Comparison of ENCODE assay signal across 8 cellular contexts in genomic region chr17:64148017-64148631, GRCh38. TPM values are rescaled to one million over a fixed set of nuclear protein-coding genes. Genes with fewer than 3 reads are reported as not detected.
DNase-seq lines count a peak whose midpoint lies in the region; ATAC-seq and TF ChIP-seq lines count a peak whose summit lies in the region.

No MANE protein-coding gene starts in this region.

- no peaks in the 10 kb centered on the region for H3K27me3 ChIP-seq in right cardiac atrium (ENCODE audit: control insufficient read depth, insufficient read depth)
- no peaks in the 10 kb centered on the region for H3K27me3 ChIP-seq in gastroesophageal sphincter
- no peaks in the 10 kb centered on the region for H3K27me3 ChIP-seq in uterus

- 51% methylated on average over 8 of the region's 8 CpGs for WGBS in right cardiac atrium
- WGBS in gastroesophageal sphincter (ENCODE audit: low coverage in 1 of 2), 2 donors, result 45 to 62% methylated on average over 6 to 7 of the region's 8 CpGs

- no peak for TF ChIP-seq EP300 in gastroesophageal sphincter (IDR thresholded peaks at IDR 0.05)

- TF ChIP-seq CTCF in gastroesophageal sphincter (IDR thresholded peaks at IDR 0.05) (no peak), uterus (IDR thresholded peaks at IDR 0.05) (no peak)

- ATAC-seq in right cardiac atrium, result peak in 1 of 2 donors; percentile 8
- ATAC-seq in Right ventricle myocardium inferior, result no peak
- ATAC-seq in gastroesophageal sphincter, result no peak
- ATAC-seq in HG02840 (IDR thresholded peaks at IDR 0.05; ENCODE audit: low FRiP score, unreplicated experiment), result no peak

- DNase-seq in right cardiac atrium (no peak), Right ventricle myocardium inferior (ENCODE audit: missing footprints) (no peak), uterus (no peak), superior temporal gyrus (ENCODE audit: extremely low spot score) (no peak), H4 (ENCODE audit: low spot score) (no peak)

- H3K4me1 ChIP-seq in right cardiac atrium (ENCODE audit: control insufficient read depth, insufficient read depth, low read length), result peaks cover 15% of the 10 kb centered on the region
- peaks cover 0 to 30% (median 6%) of the 10 kb centered on the region in 3 donors for H3K4me1 ChIP-seq in gastroesophageal sphincter
- peaks cover 3 to 8% of the 10 kb centered on the region in 2 donors for H3K4me1 ChIP-seq in uterus

- intact Hi-C loops in right cardiac atrium (cut with DNase I), result loop anchor here (5.0 kb wide), 2 partner anchors 114 to 134 kb away; partner anchors contain the start of gene TEX2 (in 1 of the 4)
- intact Hi-C loops in Right ventricle myocardium inferior (cut with DNase I), result loop anchor here (1.0 to 2.0 kb wide), 2 partner anchors 134 to 359 kb away; partner anchors contain the start of genes CEP95 and DDX5
- intact Hi-C loops in uterus (cut with DNase I; ENCODE audit: low total_unique reads), result no loop called here

- peak overlapping the region; percentile 9 for H3K27ac ChIP-seq in right cardiac atrium (ENCODE audit: low read length)
- H3K27ac ChIP-seq in gastroesophageal sphincter, result peak overlapping the region in 3 of 4 donors; percentile 22 to 92 (median 89)
- H3K27ac ChIP-seq in uterus, result peak overlapping the region; percentile 92 to 96

- H3K4me3 ChIP-seq in right cardiac atrium (ENCODE audit: low read length) (no peak overlapping the region), gastroesophageal sphincter (no peak overlapping the region), uterus (no peak overlapping the region)

- TF ChIP-seq POLR2A in Raji (IDR thresholded peaks at IDR 0.05; ENCODE audit: insufficient read depth, low read depth, low read length), result peak; percentile 66
- TF ChIP-seq POLR2A in gastroesophageal sphincter (IDR thresholded peaks at IDR 0.05), result no peak
- TF ChIP-seq POLR2A in uterus (IDR thresholded peaks at IDR 0.05), result no peak

- H3K9me3 ChIP-seq in right cardiac atrium (ENCODE audit: control insufficient read depth, low read length) (no peaks in the 10 kb centered on the region), gastroesophageal sphincter (no peaks in the 10 kb centered on the region), uterus (no peaks in the 10 kb centered on the region)

- H3K36me3 ChIP-seq in gastroesophageal sphincter (peaks cover 0 to 44% of the 10 kb centered on the region in 2 donors), uterus (no peaks in the 10 kb centered on the region)

RNA-seq across cellular contexts. Expression of gene ERN1, which starts 18.2 kb away (rescaled TPM):
- total RNA-seq in right cardiac atrium (10 to 100 TPM in 2 of 4 donors, 1 to 10 TPM in 2; 8.9 to 11.4 (median 10.0) TPM), Right ventricle myocardium inferior (7.1 TPM), gastroesophageal sphincter (10 to 100 TPM in 3 of 4 donors, 1 to 10 TPM in 1; 8.4 to 12.8 (median 12.1) TPM), uterus (10 to 100 TPM in 3 of 4 donors, 1 to 10 TPM in 1; 4.4 to 56.5 (median 15.0) TPM)
- 3.3 TPM for polyA plus RNA-seq in right cardiac atrium
- total RNA-seq in H4 (2014; rRNA removed; shearing (Covaris generic)), result 1.2 and 2.7 TPM in 2 replicates

Comparison
In these comparisons a context has a peak if more than half of its experiments do, and no peak if none do; other contexts are left out.
1. H3K27ac ChIP-seq: peak in every context shown above with its lines; median percentile 94 in uterus; 89 in gastroesophageal sphincter; 9 in right cardiac atrium.